Comparison of ENCODE assay signal across 8 cellular contexts in genomic region chr9:129726322-129727160, GRCh38. TPM values are rescaled to one million over a fixed set of nuclear protein-coding genes. Genes with fewer than 3 reads are reported as not detected.
A peak's percentile ranks its signal among the peaks of the same experiment; 100 is the strongest.
DNase-seq lines count a peak whose midpoint lies in the region; ATAC-seq and TF ChIP-seq lines count a peak whose summit lies in the region.

No MANE protein-coding gene starts in this region.

- H3K36me3 Mint-ChIP-seq in activated CD4-positive, alpha-beta T cell treated with anti-CD3 and anti-CD28 coated beads for 36 hours (ENCODE audit: low read depth) = no peaks in the 10 kb centered on the region

- in situ Hi-C loops in GM13977 (cut with MboI; ENCODE audit: low pct_unique_long_range_greater_than_20kb, low sequenced_read_pairs, unreplicated experiment) = no loop called here

- H3K27me3 Mint-ChIP-seq in activated CD4-positive, alpha-beta T cell treated with anti-CD3 and anti-CD28 coated beads for 36 hours = no peaks in the 10 kb centered on the region

- peak; percentile 81 for TF ChIP-seq CTCF in GM13977 (IDR thresholded peaks at IDR 0.05; ENCODE audit: extremely low read depth, insufficient read depth, missing control alignments)

- ATAC-seq in activated CD4-positive, alpha-beta T cell treated with anti-CD3 and anti-CD28 coated beads for 36 hours = peak; percentile 99
- no peak for ATAC-seq in HG03135 (IDR thresholded peaks at IDR 0.05; ENCODE audit: unreplicated experiment)

- H3K4me3 Mint-ChIP-seq in activated CD4-positive, alpha-beta T cell treated with anti-CD3 and anti-CD28 coated beads for 36 hours = peak overlapping the region; percentile 33

- peaks cover 2% of the 10 kb centered on the region for H3K4me1 Mint-ChIP-seq in activated CD4-positive, alpha-beta T cell treated with anti-CD3 and anti-CD28 coated beads for 36 hours

- no peak overlapping the region for H3K27ac Mint-ChIP-seq in activated CD4-positive, alpha-beta T cell treated with anti-CD3 and anti-CD28 coated beads for 36 hours

- POLR2A ChIA-PET in activated CD4-positive, alpha-beta T cell treated with anti-CD3 and anti-CD28 coated beads for 36 hours (lab: Charles Lee) = interaction anchor here (0.6 to 0.7 kb wide), 2 partner anchors 47 to 67 kb away, joined by 3 to 5 read pairs; no protein-coding TSS in a partner anchor

- intact Hi-C loops in activated CD4-positive, alpha-beta T cell treated with anti-CD3 and anti-CD28 coated beads for 36 hours (cut with DNase I, micrococcal nuclease) = loop anchor here (1.0 to 10.0 kb wide), 3 partner anchors 57 to 84 kb away; partner anchors contain the start of gene ASB6 (in 2 of the 2)

- DNase-seq in A172 (ENCODE audit: low spot score) (peak; percentile 69), GM13977 (ENCODE audit: low spot score) (peak; percentile 86), NCI-H345 (lab: John Stamatoyannopoulos, UW) (peak; percentile 76), cerebellum (ENCODE audit: low spot score) (peak; percentile 66), left kidney (ENCODE audit: low read depth, low spot score) (peak; percentile 84)
- DNase-seq in activated CD4-positive, alpha-beta T cell treated with anti-CD3 and anti-CD28 coated beads for 36 hours = peak; percentile 81
- peak; percentile 25 to 51 for DNase-seq in stimulated activated CD4-positive, alpha-beta T cell treated with anti-CD3 and anti-CD28 coated beads, Interleukin-4, amount 100 ng/mL, for 4 hours

- H3K9me3 Mint-ChIP-seq in activated CD4-positive, alpha-beta T cell treated with anti-CD3 and anti-CD28 coated beads for 36 hours (ENCODE audit: low read depth) = no peaks in the 10 kb centered on the region

- CTCF ChIA-PET in activated CD4-positive, alpha-beta T cell treated with anti-CD3 and anti-CD28 coated beads for 36 hours (lab: Charles Lee) = interaction anchor here (0.6 to 5.2 kb wide), 40 partner anchors 11 to 1623 kb away, joined by 3 to 65 read pairs (median 4); partner anchors contain the start of gene TOR1B

RNA-seq across cellular contexts. Expression of gene PTGES, which starts 26.3 kb away (rescaled TPM):
- 3.3 and 4.3 TPM in 2 replicates for total RNA-seq in A172 (2014; rRNA removed; shearing (Covaris generic))
- under 1 TPM; 0.09 to 0.16 TPM for total RNA-seq in activated CD4-positive, alpha-beta T cell treated with anti-CD3 and anti-CD28 coated beads for 36 hours
- total RNA-seq in cerebellum = 1.5 TPM
